1 cellular context compared by ENCODE assay signal in genomic region chr5:115333164-115333563, GRCh38.
A peak's percentile ranks its signal among the peaks of the same experiment; 100 is the strongest.
TF ChIP-seq lines count a peak whose summit lies in the region.

No MANE protein-coding gene starts in this region.

TF ChIP-seq in K562, 482 proteins besides CTCF, POLR2A, EP300 and RAD21 (continued from another document):
- TF ChIP-seq MBD2 (IDR thresholded peaks at IDR 0.05; ENCODE audit: borderline replicate concordance, low read depth), result no peak
- TF ChIP-seq C11orf30 (IDR thresholded peaks at IDR 0.05; ENCODE audit: low read depth), result peak; percentile 13; the same call in 1 of the 2 replicates
- TF ChIP-seq SPI1 (IDR thresholded peaks at IDR 0.05; ENCODE audit: borderline replicate concordance, low read depth, low read length), result no peak
- TF ChIP-seq MGA (IDR thresholded peaks at IDR 0.05), result 0 out of 2 replicates have a peak, but pooled peaks have one; percentile 28
- TF ChIP-seq CREB3 (tag; conservative IDR thresholded peaks at IDR 0.05; ENCODE audit: low read depth), result peak; percentile 42; the same call in 1 of the 2 replicates
- no peak for TF ChIP-seq HSF4 (CRISPR knock-in tag; IDR thresholded peaks at IDR 0.05; ENCODE audit: borderline replicate concordance)
- peak; percentile 52 for TF ChIP-seq ZNF316 (IDR thresholded peaks at IDR 0.05)
- no peak for TF ChIP-seq CBX8 (IDR thresholded peaks at IDR 0.05; ENCODE audit: borderline replicate concordance, extremely low read depth, low read depth, low read length, poor library complexity, severe bottlenecking)
